1 cellular context compared by ENCODE assay signal in genomic region chr4:184329235-184330007, GRCh38.
TF ChIP-seq lines count a peak whose summit lies in the region.

No MANE protein-coding gene starts in this region.

TF ChIP-seq in HepG2, 621 proteins besides CTCF, POLR2A, EP300 and RAD21 (continued from another document):
- TF ChIP-seq KLF15 (CRISPR knock-in tag; IDR thresholded peaks at IDR 0.05; ENCODE audit: borderline replicate concordance), result no peak
- TF ChIP-seq HCFC1 (IDR thresholded peaks at IDR 0.05; ENCODE audit: low read depth, low read length), result no peak
- TF ChIP-seq, protein P1, sequence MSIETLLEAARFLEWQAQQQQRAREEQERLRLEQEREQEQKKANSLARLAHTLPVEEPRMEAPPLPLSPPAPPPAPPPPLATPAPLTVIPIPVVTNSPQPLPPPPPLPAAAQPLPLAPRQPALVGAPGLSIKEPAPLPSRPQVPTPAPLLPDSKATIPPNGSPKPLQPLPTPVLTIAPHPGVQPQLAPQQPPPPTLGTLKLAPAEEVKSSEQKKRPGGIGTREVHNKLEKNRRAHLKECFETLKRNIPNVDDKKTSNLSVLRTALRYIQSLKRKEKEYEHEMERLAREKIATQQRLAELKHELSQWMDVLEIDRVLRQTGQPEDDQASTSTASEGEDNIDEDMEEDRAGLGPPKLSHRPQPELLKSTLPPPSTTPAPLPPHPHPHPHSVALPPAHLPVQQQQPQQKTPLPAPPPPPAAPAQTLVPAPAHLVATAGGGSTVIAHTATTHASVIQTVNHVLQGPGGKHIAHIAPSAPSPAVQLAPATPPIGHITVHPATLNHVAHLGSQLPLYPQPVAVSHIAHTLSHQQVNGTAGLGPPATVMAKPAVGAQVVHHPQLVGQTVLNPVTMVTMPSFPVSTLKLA (IDR thresholded peaks at IDR 0.05), result no peak
- TF ChIP-seq IKZF5 (CRISPR knock-in tag; IDR thresholded peaks at IDR 0.05), result no peak
- TF ChIP-seq, protein P2, sequence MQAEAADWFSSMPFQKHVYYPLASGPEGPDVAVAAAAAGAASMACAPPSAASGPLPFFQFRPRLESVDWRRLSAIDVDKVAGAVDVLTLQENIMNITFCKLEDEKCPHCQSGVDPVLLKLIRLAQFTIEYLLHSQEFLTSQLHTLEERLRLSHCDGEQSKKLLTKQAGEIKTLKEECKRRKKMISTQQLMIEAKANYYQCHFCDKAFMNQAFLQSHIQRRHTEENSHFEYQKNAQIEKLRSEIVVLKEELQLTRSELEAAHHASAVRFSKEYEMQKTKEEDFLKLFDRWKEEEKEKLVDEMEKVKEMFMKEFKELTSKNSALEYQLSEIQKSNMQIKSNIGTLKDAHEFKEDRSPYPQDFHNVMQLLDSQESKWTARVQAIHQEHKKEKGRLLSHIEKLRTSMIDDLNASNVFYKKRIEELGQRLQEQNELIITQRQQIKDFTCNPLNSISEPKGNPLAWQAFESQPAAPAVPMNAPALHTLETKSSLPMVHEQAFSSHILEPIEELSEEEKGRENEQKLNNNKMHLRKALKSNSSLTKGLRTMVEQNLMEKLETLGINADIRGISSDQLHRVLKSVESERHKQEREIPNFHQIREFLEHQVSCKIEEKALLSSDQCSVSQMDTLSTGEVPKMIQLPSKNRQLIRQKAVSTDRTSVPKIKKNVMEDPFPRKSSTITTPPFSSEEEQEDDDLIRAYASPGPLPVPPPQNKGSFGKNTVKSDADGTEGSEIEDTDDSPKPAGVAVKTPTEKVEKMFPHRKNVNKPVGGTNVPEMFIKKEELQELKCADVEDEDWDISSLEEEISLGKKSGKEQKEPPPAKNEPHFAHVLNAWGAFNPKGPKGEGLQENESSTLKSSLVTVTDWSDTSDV (CRISPR knock-in tag; IDR thresholded peaks at IDR 0.05), result no peak
- no peak for TF ChIP-seq TCF12 (IDR thresholded peaks at IDR 0.05)
- no peak for TF ChIP-seq TCF12 (CRISPR knock-in tag; IDR thresholded peaks at IDR 0.05)
